8 cellular contexts compared by ENCODE assay signal in the genomic region with DNA sequence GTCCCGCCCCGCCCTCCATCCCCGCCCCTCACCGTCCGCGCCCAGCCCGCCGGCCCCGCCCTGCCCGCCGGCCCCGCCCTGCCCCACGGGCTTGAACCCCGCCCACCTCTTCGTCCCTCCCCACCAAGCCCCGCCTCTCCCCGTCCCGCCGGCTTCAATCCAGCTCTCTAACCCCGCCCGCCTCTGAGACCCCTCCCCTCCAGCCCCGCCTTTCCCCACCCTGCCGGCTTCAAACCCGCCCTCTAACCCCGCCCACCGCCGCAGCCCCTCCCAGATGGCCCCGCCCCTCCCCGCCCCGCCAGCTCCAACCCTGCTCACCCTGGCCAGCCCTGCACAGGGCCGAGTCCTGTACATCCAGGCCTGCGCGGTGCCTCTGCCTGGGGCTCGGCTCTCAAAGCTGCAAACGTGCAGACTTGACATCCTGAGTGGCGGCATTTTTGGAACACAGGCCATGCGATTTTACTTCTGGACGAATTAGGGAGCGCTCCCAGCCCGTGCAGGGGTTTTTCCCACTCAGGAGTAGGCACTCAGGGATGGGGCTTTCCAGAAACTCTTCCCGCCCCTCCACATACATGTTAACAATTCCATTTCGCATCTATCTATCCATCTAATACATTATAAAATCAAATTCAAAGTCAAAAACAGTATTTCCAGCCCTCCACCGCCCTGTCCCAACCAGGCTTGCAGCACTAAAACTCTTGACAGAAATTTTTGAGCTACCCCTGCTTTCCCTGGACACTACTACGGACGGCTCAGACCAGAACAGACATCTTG. TPM values are rescaled to one million over a fixed set of nuclear protein-coding genes. Genes with fewer than 3 reads are reported as not detected.
DNase-seq lines count a peak whose midpoint lies in the region; ATAC-seq, FAIRE-seq and TF ChIP-seq lines count a peak whose summit lies in the region.

No MANE protein-coding gene starts in this region.

- no peak overlapping the region for H2BK15ac ChIP-seq in IMR-90 (ENCODE audit: low read depth, low read length)

- H3K4ac ChIP-seq in IMR-90 (ENCODE audit: low read depth, low read length), result peak overlapping the region; percentile 74; the same call in 1 of the 2 replicates

- TF ChIP-seq CTCF in D721Med (IDR thresholded peaks at IDR 0.05; ENCODE audit: insufficient read depth, missing control alignments) (no peak), IMR-90 (conservative IDR thresholded peaks at IDR 0.05; ENCODE audit: low read depth, low read length) (no peak), PC-9 (conservative IDR thresholded peaks at IDR 0.05) (no peak), esophagus squamous epithelium (IDR thresholded peaks at IDR 0.05) (no peak), natural killer cell (IDR thresholded peaks at IDR 0.05) (no peak)

- H3K4me3 Mint-ChIP-seq in natural killer cell, result peak overlapping the region; percentile 87

- H3K27ac Mint-ChIP-seq in natural killer cell, result peak overlapping the region; percentile 90 to 93

- peak overlapping the region; percentile 90 for H4K5ac ChIP-seq in IMR-90 (ENCODE audit: low read depth, low read length)

- H4K20me1 ChIP-seq in IMR-90 (ENCODE audit: insufficient read depth, low read length) (peaks cover 10% of the 10 kb centered on the region; the same call in 1 of the 2 replicates), PC-9 (ENCODE audit: insufficient read depth) (no peaks in the 10 kb centered on the region)

- CTCF ChIA-PET in IMR-90 (lab: Yijun Ruan, JAX), result interaction anchor here (0.6 to 1.0 kb wide), 3 partner anchors 33 to 483 kb away, joined by 3 to 6 read pairs (median 5); no protein-coding TSS in a partner anchor
- CTCF ChIA-PET in PC-9 (lab: Charles Lee), result interaction anchor here (0.6 to 0.7 kb wide), 3 partner anchors 17 to 331 kb away, joined by 3 to 5 read pairs (median 4); a partner anchor contains a TSS

- peaks cover 13 to 25% of the 10 kb centered on the region in 2 experiments for H3K79me1 ChIP-seq in IMR-90 (ENCODE audit: low read depth in 1 of 2, low read length in 2 of 2)

- no peaks in the 10 kb centered on the region for H3K36me3 Mint-ChIP-seq in natural killer cell

- H4K91ac ChIP-seq in IMR-90 (ENCODE audit: insufficient read depth, low read depth, low read length), result peak overlapping the region; percentile 76

- no peaks in the 10 kb centered on the region for H3F3A ChIP-seq in PC-9 (ENCODE audit: insufficient read depth, low read depth)

- H2BK120ac ChIP-seq in IMR-90 (ENCODE audit: low read depth, low read length), result no peak overlapping the region; the same call in 1 of the 2 replicates

- in situ Hi-C loops in IMR-90 (cut with MboI; ENCODE audit: low sequenced_read_pairs), result no loop called here

- H2AK9ac ChIP-seq in IMR-90 (replicated peaks; ENCODE audit: low read depth, low read length, poor library complexity), result peak overlapping the region; percentile 83

- peaks cover 11% of the 10 kb centered on the region for H3K4me1 ChIP-seq in IMR-90 (ENCODE audit: control insufficient read depth, insufficient read depth, low read length)
- H3K4me1 ChIP-seq in PC-9 (replicated peaks; ENCODE audit: insufficient read depth), result no peaks in the 10 kb centered on the region
- H3K4me1 ChIP-seq in esophagus squamous epithelium, result peaks cover 0 to 42% (median 16%) of the 10 kb centered on the region in 3 donors

- no peak for FAIRE-seq in D721Med (lab: Jason Lieb, UNC)

- no peak overlapping the region for H3K9ac ChIP-seq in IMR-90 (ENCODE audit: low read depth, low read length)

- POLR2A ChIA-PET in IMR-90 (lab: Charles Lee; ENCODE audit: unreplicated experiment), result interaction anchor here (0.6 to 0.7 kb wide), 2 partner anchors 43 to 47 kb away, joined by 3 to 7 read pairs; no protein-coding TSS in a partner anchor
- POLR2A ChIA-PET in PC-9 (lab: Charles Lee; ENCODE audit: unreplicated experiment), result interaction anchor here (0.5 to 0.8 kb wide), 5 partner anchors 9 to 559 kb away, joined by 3 to 6 read pairs (median 4); a partner anchor contains a TSS

- H3K36me3 ChIP-seq in IMR-90 (ENCODE audit: control insufficient read depth, insufficient read depth, low read length), result no peaks in the 10 kb centered on the region
- H3K36me3 ChIP-seq in PC-9 (ENCODE audit: low read depth), result no peaks in the 10 kb centered on the region
- no peaks in the 10 kb centered on the region for H3K36me3 ChIP-seq in esophagus squamous epithelium

- H2BK5ac ChIP-seq in IMR-90 (ENCODE audit: low read depth, low read length, poor library complexity, severe bottlenecking), result no peak overlapping the region

- H3K27ac ChIP-seq in IMR-90 (ENCODE audit: insufficient read depth, low read length) (no peak overlapping the region), PC-9 (no peak overlapping the region), esophagus squamous epithelium (peak overlapping the region in 3 of 4 donors; percentile 17 to 95 (median 63))

- peak overlapping the region; percentile 36; the same call in 1 of the 2 replicates for H2AK5ac ChIP-seq in IMR-90 (ENCODE audit: low read depth, low read length)

- H3K4me3 ChIP-seq in IMR-90 (ENCODE audit: insufficient read depth, low read depth, low read length) (no peak overlapping the region), PC-9 (peak overlapping the region; percentile 41; the same call in 1 of the 2 replicates), esophagus squamous epithelium (peak overlapping the region in 3 of 4 donors; percentile 30 to 93 (median 51))

- intact Hi-C loops in IMR-90 (cut with micrococcal nuclease) (no loop called here), PC-9 (cut with micrococcal nuclease; ENCODE audit: unreplicated experiment) (loop anchor here (1.0 to 5.0 kb wide), 3 partner anchors 31 to 290 kb away; a partner anchor contains a TSS), esophagus squamous epithelium (cut with DNase I) (no loop called here), natural killer cell (cut with micrococcal nuclease) (loop anchor here (1.0 to 5.0 kb wide), 3 partner anchors 39 to 214 kb away; a partner anchor contains a TSS)

- WGBS in IMR-90 (ENCODE audit: extremely low coverage in 2 of 2, insufficient read length in 1 of 2), 2 experiments, result 58 to 100% methylated on average over 1 to 4 of the region's 45 CpGs
- 53 to 64% methylated on average over 6 to 8 of the region's 45 CpGs for WGBS in esophagus squamous epithelium, 2 donors

- peaks cover 14% of the 10 kb centered on the region; the same call in 1 of the 2 replicates for H3K79me2 ChIP-seq in PC-9 (ENCODE audit: low read depth)

- H3K56ac ChIP-seq in IMR-90 (ENCODE audit: extremely low read depth, insufficient read depth, low read length), result no peak overlapping the region

- H2AFZ ChIP-seq in IMR-90 (replicated peaks; ENCODE audit: low read length, poor library complexity), result peak overlapping the region; percentile 94
- H2AFZ ChIP-seq in PC-9, result no peak overlapping the region

- H4K8ac ChIP-seq in IMR-90 (ENCODE audit: low read depth in 2 of 2, low read length in 2 of 2), result peak overlapping the region; percentile 58 to 85

- dilution Hi-C loops in IMR-90 (cut with HindIII; ENCODE audit: low sequenced_read_pairs, unreplicated experiment), result no loop called here

- H3K4me1 Mint-ChIP-seq in natural killer cell, result peaks cover 49 to 55% of the 10 kb centered on the region in 2 donors

- H2BK20ac ChIP-seq in IMR-90 (ENCODE audit: low read depth, low read length), result no peak overlapping the region; the same call in 1 of the 2 replicates

- H3K9me3 ChIP-seq in IMR-90 (ENCODE audit: control insufficient read depth, insufficient read depth, low read length) (no peaks in the 10 kb centered on the region), PC-9 (ENCODE audit: insufficient read depth, low read depth) (no peaks in the 10 kb centered on the region), esophagus squamous epithelium (no peaks in the 10 kb centered on the region)

- ATAC-seq in GM21529 (IDR thresholded peaks at IDR 0.05; ENCODE audit: unreplicated experiment) (peak; percentile 48), IMR-90 (ENCODE audit: low read depth) (peak; percentile 84), natural killer cell (peak; percentile 85 to 94 (median 86))

- H3K27me3 Mint-ChIP-seq in natural killer cell (ENCODE audit: low read depth in 2 of 2), result no peaks in the 10 kb centered on the region

- H3K14ac ChIP-seq in IMR-90 (replicated peaks; ENCODE audit: low read depth, low read length), result peak overlapping the region; percentile 71

- TF ChIP-seq RAD21 in IMR-90 (IDR thresholded peaks at IDR 0.05; ENCODE audit: low read length), result no peak

- peak overlapping the region; percentile 29; the same call in 1 of the 2 replicates for H3K23ac ChIP-seq in IMR-90 (ENCODE audit: low read depth, low read length)

- TF ChIP-seq POLR2A in IMR-90 (IDR thresholded peaks at IDR 0.05; ENCODE audit: low read depth, low read length) (no peak), esophagus squamous epithelium (IDR thresholded peaks at IDR 0.05) (peak in 1 of 4 donors; percentile 24)

- H3K9me1 ChIP-seq in IMR-90 (ENCODE audit: insufficient read depth, low read length), result peaks cover 3% of the 10 kb centered on the region; the same call in 1 of the 2 replicates

- H3K9me2 ChIP-seq in PC-9 (ENCODE audit: insufficient read depth), result no peaks in the 10 kb centered on the region

- peak overlapping the region; percentile 58 for H3K4me2 ChIP-seq in IMR-90 (ENCODE audit: low read depth, low read length)
- H3K4me2 ChIP-seq in PC-9, result peak overlapping the region; percentile 64; the same call in 1 of the 2 replicates

- peak; percentile 68 for DNase-seq in D721Med (ENCODE audit: insufficient read length, low spot score)
- DNase-seq in IMR-90, result peak; percentile 94
- DNase-seq in PC-9, result peak; percentile 51 to 89
- peak; percentile 92 for DNase-seq in activated T-helper 1 cell treated with Interleukin-2 at 50 U/mL for 16 hours (ENCODE audit: low read depth)
- peak; percentile 79 for DNase-seq in esophagus squamous epithelium (lab: John Stamatoyannopoulos, UW)
- DNase-seq in natural killer cell, result peak; percentile 81
- DNase-seq in stimulated activated CD8-positive, alpha-beta memory T cell treated with anti-CD3 and anti-CD28 coated beads, Interleukin-7, amount 100 ng/mL, for 48 hours (ENCODE audit: extremely low read depth in 1 of 2, low read depth in 1 of 2), result peak; percentile 83 to 93

- H3K27me3 ChIP-seq in IMR-90 (ENCODE audit: control insufficient read depth, insufficient read depth, low read length), result no peaks in the 10 kb centered on the region
- no peaks in the 10 kb centered on the region for H3K27me3 ChIP-seq in PC-9 (ENCODE audit: insufficient read depth, low read depth)
- H3K27me3 ChIP-seq in esophagus squamous epithelium, result no peaks in the 10 kb centered on the region

- no peaks in the 10 kb centered on the region for H3K9me3 Mint-ChIP-seq in natural killer cell

- BruUV-seq in IMR-90 (replicated peaks; lab: Mats Ljungman, UMichigan), result no TSS peak
- no TSS peak for BruUV-seq in PC-9 (replicated peaks; lab: Mats Ljungman, UMichigan)

- no peak overlapping the region for H3K18ac ChIP-seq in IMR-90 (ENCODE audit: low read depth, low read length)

TF ChIP-seq in IMR-90, 13 proteins besides CTCF, POLR2A, EP300 and RAD21 (continues in another document):
- TF ChIP-seq BHLHE40 (IDR thresholded peaks at IDR 0.05; ENCODE audit: low read depth, low read length), result no peak

RNA-seq across cellular contexts. Expression of a gene that starts 0.5 kb away (rescaled TPM):
- total RNA-seq in IMR-90 (2012; rRNA removed) (41.0 and 51.9 TPM in 2 replicates), PC-9 (2021) (10.9 and 11.0 TPM in 2 replicates), esophagus squamous epithelium (10 to 100 TPM in 2 of 4 donors, 1 to 10 TPM in 2; 4.8 to 12.8 (median 7.8) TPM), natural killer cell (10 to 100 TPM; 18.9 to 34.9 (median 28.8) TPM)
- 15.5 and 18.7 TPM in 2 replicates for polyA plus RNA-seq in IMR-90 (2012; rRNA removed)
- polyA plus RNA-seq in IMR-90 (2012; cell fraction: cytosol; rRNA removed), result 5.5 and 9.5 TPM in 2 replicates
- 6.7 and 28.2 TPM in 2 replicates for polyA plus RNA-seq in IMR-90 (2012; cell fraction: nucleus; rRNA removed; ENCODE audit: low replicate concordance)

Comparison
In these comparisons a context has a peak if more than half of its experiments do, and no peak if none do; other contexts are left out.
1. H3K27ac ChIP-seq: peak in esophagus squamous epithelium (3 of 4); none in IMR-90 (single experiment) and PC-9 (single experiment).
2. intact Hi-C loops: an anchor here in PC-9 (1.0 to 5.0 kb wide) and natural killer cell (1.0 to 5.0 kb wide); none called in IMR-90 and esophagus squamous epithelium.
3. Peak in every context shown above with its lines, with median percentiles within 50 percentile points of each other: DNase-seq and ATAC-seq.